10 cellular contexts compared by ENCODE assay signal in genomic region chr2:26246818-26247217, GRCh38. TPM values are rescaled to one million over a fixed set of nuclear protein-coding genes. Genes with fewer than 3 reads are reported as not detected.
DNase-seq lines count a peak whose midpoint lies in the region; ATAC-seq and TF ChIP-seq lines count a peak whose summit lies in the region.
"Had no signal": no experiment of that assay in that cellular context is flagged by ENCODE, and none has a peak within 500 bp of the region (broad histone marks: within the 10 kb centered on the region; RNA-seq: fewer than 3 reads in every experiment).

No MANE protein-coding gene starts in this region.

- peak overlapping the region; percentile 100 for H3K4me3 Mint-ChIP-seq in type B pancreatic cell

- peaks cover 29% of the 10 kb centered on the region for H3K4me1 Mint-ChIP-seq in type B pancreatic cell (ENCODE audit: unreplicated experiment)

- H3K27ac Mint-ChIP-seq in type B pancreatic cell = peak overlapping the region; percentile 40

- H3K27ac ChIP-seq in cardiac muscle cell (peak overlapping the region; percentile 99), foreskin keratinocyte (peak overlapping the region; percentile 13)
- H3K27ac ChIP-seq: ovary had no signal

- H3K36me3 ChIP-seq in cardiac muscle cell = no peaks in the 10 kb centered on the region
- H3K36me3 ChIP-seq: ovary had no signal

- ATAC-seq in foreskin keratinocyte = no peak
- ATAC-seq in GM21825 (IDR thresholded peaks at IDR 0.05; ENCODE audit: unreplicated experiment) = no peak
- ATAC-seq in HG02970 (IDR thresholded peaks at IDR 0.05; ENCODE audit: low FRiP score, unreplicated experiment) = no peak

- H3K9me3 ChIP-seq in cardiac muscle cell (ENCODE audit: low read depth) = no peaks in the 10 kb centered on the region
- H3K9me3 ChIP-seq: ovary had no signal

- intact Hi-C loops in cardiac septum (cut with DNase I) = no loop called here

- H3K4me1 ChIP-seq in cardiac muscle cell (ENCODE audit: low read depth) (peaks cover 20% of the 10 kb centered on the region), foreskin keratinocyte (peaks cover 19% of the 10 kb centered on the region)

- H3K27me3 ChIP-seq in cardiac muscle cell = no peaks in the 10 kb centered on the region
- no peaks in the 10 kb centered on the region for H3K27me3 ChIP-seq in foreskin keratinocyte
- H3K27me3 ChIP-seq: ovary had no signal

- H3K9me3 Mint-ChIP-seq in type B pancreatic cell = no peaks in the 10 kb centered on the region

- no peaks in the 10 kb centered on the region for H3K36me3 Mint-ChIP-seq in type B pancreatic cell

- no peak overlapping the region for H3K4me3 ChIP-seq in cardiac muscle cell

- no peaks in the 10 kb centered on the region for H3K27me3 Mint-ChIP-seq in type B pancreatic cell

- peak in 1 of 2 donors; percentile 17 for DNase-seq in cardiac muscle cell (ENCODE audit: low read depth in 1 of 2, low spot score in 1 of 2)
- DNase-seq in cardiac septum (ENCODE audit: low spot score) = no peak
- DNase-seq in UCSD-AML1 (lab: John Stamatoyannopoulos, UW; ENCODE audit: unreplicated experiment) = peak; percentile 21
- peak; percentile 5 to 43 for DNase-seq in foreskin keratinocyte
- no peak for DNase-seq in type B pancreatic cell (ENCODE audit: extremely low spot score, unreplicated experiment)
- no peak for DNase-seq in anterior cingulate cortex (lab: John Stamatoyannopoulos, UW)
- DNase-seq: activated gamma-delta T cell, ovary had no signal

- TF ChIP-seq CTCF in cardiac muscle cell (IDR thresholded peaks at IDR 0.05; ENCODE audit: low read depth, low read length) (no peak), foreskin keratinocyte (conservative IDR thresholded peaks at IDR 0.05) (no peak), type B pancreatic cell (conservative IDR thresholded peaks at IDR 0.05) (no peak)

RNA-seq across cellular contexts. Expression of gene HADHB, which starts 2.1 kb away (rescaled TPM):
- 108 and 118 TPM in 2 replicates for total RNA-seq in cardiac muscle cell
- polyA plus RNA-seq in cardiac muscle cell = 189 and 229 TPM in 2 replicates
- 532 TPM for total RNA-seq in cardiac septum
- 68.9 and 74.9 TPM in 2 replicates for total RNA-seq in foreskin keratinocyte
- polyA plus RNA-seq in foreskin keratinocyte = 56.1 and 63.2 TPM in 2 replicates
- total RNA-seq in type B pancreatic cell (ENCODE audit: low replicate concordance) = 110 and 123 TPM in 2 replicates

RNA-seq across cellular contexts. Expression of gene HADHA, which starts 2.4 kb away (rescaled TPM):
- total RNA-seq in cardiac muscle cell = 149 and 154 TPM in 2 replicates
- polyA plus RNA-seq in cardiac muscle cell = 197 and 223 TPM in 2 replicates
- 244 TPM for total RNA-seq in cardiac septum
- 130 and 143 TPM in 2 replicates for total RNA-seq in foreskin keratinocyte
- 108 and 126 TPM in 2 replicates for polyA plus RNA-seq in foreskin keratinocyte
- total RNA-seq in type B pancreatic cell (ENCODE audit: low replicate concordance) = 125 and 137 TPM in 2 replicates

Comparison
In these comparisons a context has a peak if more than half of its experiments do, and no peak if none do; other contexts are left out.
1. DNase-seq: peak in UCSD-AML1 (single experiment) and foreskin keratinocyte (2 of 2); none in cardiac septum (single experiment), type B pancreatic cell (single experiment) and anterior cingulate cortex (0 of 58).